1 cellular context compared by ENCODE assay signal in the genomic region with DNA sequence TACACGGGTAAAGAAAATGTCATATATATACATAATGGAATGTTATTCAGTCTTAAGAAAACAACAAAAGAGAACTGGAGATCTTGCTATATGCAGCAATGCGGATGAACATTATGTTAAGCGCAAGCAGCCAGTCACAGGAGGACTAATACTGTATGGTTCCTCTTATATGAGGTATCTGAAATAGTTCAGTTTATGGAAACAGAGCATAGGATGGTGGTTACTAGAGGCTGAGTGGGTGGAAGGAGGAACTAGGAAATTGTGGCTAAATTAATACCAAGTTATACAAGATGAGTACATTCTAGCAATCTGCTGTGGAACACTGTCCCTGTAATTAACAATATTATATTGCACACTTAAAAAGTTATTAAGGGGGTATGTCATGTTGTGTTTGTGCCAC.
TF ChIP-seq lines count a peak whose summit lies in the region.

No MANE protein-coding gene starts in this region.

TF ChIP-seq in K562, 482 proteins besides CTCF, POLR2A, EP300 and RAD21 (continued from another document):
- TF ChIP-seq, protein P1, sequence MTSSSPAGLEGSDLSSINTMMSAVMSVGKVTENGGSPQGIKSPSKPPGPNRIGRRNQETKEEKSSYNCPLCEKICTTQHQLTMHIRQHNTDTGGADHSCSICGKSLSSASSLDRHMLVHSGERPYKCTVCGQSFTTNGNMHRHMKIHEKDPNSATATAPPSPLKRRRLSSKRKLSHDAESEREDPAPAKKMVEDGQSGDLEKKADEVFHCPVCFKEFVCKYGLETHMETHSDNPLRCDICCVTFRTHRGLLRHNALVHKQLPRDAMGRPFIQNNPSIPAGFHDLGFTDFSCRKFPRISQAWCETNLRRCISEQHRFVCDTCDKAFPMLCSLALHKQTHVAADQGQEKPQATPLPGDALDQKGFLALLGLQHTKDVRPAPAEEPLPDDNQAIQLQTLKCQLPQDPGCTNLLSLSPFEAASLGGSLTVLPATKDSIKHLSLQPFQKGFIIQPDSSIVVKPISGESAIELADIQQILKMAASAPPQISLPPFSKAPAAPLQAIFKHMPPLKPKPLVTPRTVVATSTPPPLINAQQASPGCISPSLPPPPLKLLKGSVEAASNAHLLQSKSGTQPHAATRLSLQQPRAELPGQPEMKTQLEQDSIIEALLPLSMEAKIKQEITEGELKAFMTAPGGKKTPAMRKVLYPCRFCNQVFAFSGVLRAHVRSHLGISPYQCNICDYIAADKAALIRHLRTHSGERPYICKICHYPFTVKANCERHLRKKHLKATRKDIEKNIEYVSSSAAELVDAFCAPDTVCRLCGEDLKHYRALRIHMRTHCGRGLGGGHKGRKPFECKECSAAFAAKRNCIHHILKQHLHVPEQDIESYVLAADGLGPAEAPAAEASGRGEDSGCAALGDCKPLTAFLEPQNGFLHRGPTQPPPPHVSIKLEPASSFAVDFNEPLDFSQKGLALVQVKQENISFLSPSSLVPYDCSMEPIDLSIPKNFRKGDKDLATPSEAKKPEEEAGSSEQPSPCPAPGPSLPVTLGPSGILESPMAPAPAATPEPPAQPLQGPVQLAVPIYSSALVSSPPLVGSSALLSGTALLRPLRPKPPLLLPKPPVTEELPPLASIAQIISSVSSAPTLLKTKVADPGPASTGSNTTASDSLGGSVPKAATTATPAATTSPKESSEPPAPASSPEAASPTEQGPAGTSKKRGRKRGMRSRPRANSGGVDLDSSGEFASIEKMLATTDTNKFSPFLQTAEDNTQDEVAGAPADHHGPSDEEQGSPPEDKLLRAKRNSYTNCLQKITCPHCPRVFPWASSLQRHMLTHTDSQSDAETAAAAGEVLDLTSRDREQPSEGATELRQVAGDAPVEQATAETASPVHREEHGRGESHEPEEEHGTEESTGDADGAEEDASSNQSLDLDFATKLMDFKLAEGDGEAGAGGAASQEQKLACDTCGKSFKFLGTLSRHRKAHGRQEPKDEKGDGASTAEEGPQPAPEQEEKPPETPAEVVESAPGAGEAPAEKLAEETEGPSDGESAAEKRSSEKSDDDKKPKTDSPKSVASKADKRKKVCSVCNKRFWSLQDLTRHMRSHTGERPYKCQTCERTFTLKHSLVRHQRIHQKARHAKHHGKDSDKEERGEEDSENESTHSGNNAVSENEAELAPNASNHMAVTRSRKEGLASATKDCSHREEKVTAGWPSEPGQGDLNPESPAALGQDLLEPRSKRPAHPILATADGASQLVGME (CRISPR knock-in tag; IDR thresholded peaks at IDR 0.05): no peak
TF ChIP-seq in K562: peak in this region for 0.
